In genomic region chrX:41084360-41085104, GRCh38 we compare ENCODE assay signal across 8 cellular contexts. TPM values are rescaled to one million over a fixed set of nuclear protein-coding genes. Genes with fewer than 3 reads are reported as not detected.
DNase-seq lines count a peak whose midpoint lies in the region; ATAC-seq and TF ChIP-seq lines count a peak whose summit lies in the region.

No MANE protein-coding gene starts in this region.

- no peaks in the 10 kb centered on the region for H3K9me3 ChIP-seq in HAP-1
- H3K9me3 ChIP-seq in MG63, result no peaks in the 10 kb centered on the region

- H3K36me3 Mint-ChIP-seq in natural killer cell treated with Interleukin-12 subunit alpha and Interleukin-12 subunit beta and Interleukin-15 and Interleukin-18, amount 100 ng/mL, for 72 hours, result peaks cover 4% of the 10 kb centered on the region

- peaks cover 0 to 6% of the 10 kb centered on the region in 2 donors for H3K27me3 Mint-ChIP-seq in natural killer cell treated with Interleukin-12 subunit alpha and Interleukin-12 subunit beta and Interleukin-15 and Interleukin-18, amount 100 ng/mL, for 72 hours

- H3K27ac Mint-ChIP-seq in natural killer cell treated with Interleukin-12 subunit alpha and Interleukin-12 subunit beta and Interleukin-15 and Interleukin-18, amount 100 ng/mL, for 72 hours, result peak overlapping the region; percentile 89 to 96

- H3K4me3 ChIP-seq in HAP-1, result peak overlapping the region; percentile 92
- H3K4me3 ChIP-seq in MG63, result peak overlapping the region; percentile 85
- peak overlapping the region; percentile 88 for H3K4me3 ChIP-seq in fibroblast of the aortic adventitia (ENCODE audit: low read depth, low read length)

- in situ Hi-C loops in G401 (cut with HindIII; ENCODE audit: low sequenced_read_pairs) (no loop called here), HAP-1 (cut with MboI; ENCODE audit: low sequenced_read_pairs) (loop anchor here (10.0 kb wide), 1 partner anchor 60 kb away; no protein-coding TSS in a partner anchor)

- H3K4me1 Mint-ChIP-seq in natural killer cell treated with Interleukin-12 subunit alpha and Interleukin-12 subunit beta and Interleukin-15 and Interleukin-18, amount 100 ng/mL, for 72 hours (ENCODE audit: low read depth in 2 of 2), result peaks cover 16 to 25% of the 10 kb centered on the region in 2 donors

- peak; percentile 92 for DNase-seq in G401 (ENCODE audit: low spot score)
- peak; percentile 98 to 100 for DNase-seq in HAP-1 (ENCODE audit: low spot score in 2 of 2)
- DNase-seq in MG63, result peak; percentile 95
- peak; percentile 84 to 94 for DNase-seq in SHP77 (lab: John Stamatoyannopoulos, UW)
- peak; percentile 97 for DNase-seq in activated gamma-delta T cell (lab: John Stamatoyannopoulos, UW)
- peak; percentile 96 for DNase-seq in fibroblast of the aortic adventitia (ENCODE audit: low read depth)
- peak; percentile 97 for DNase-seq in natural killer cell treated with Interleukin-12 subunit alpha and Interleukin-12 subunit beta and Interleukin-15 and Interleukin-18, amount 100 ng/mL, for 72 hours (ENCODE audit: low spot score)
- DNase-seq in stimulated activated naive CD4-positive, alpha-beta T cell treated with Interleukin-2 at 50 U/mL for 16 hours (lab: John Stamatoyannopoulos, UW), result peak; percentile 96

- H3K4me3 Mint-ChIP-seq in natural killer cell treated with Interleukin-12 subunit alpha and Interleukin-12 subunit beta and Interleukin-15 and Interleukin-18, amount 100 ng/mL, for 72 hours, result peak overlapping the region; percentile 93

- H3K27me3 ChIP-seq in HAP-1 (ENCODE audit: low read depth) (no peaks in the 10 kb centered on the region), MG63 (no peaks in the 10 kb centered on the region)

- no peaks in the 10 kb centered on the region for H3K9me3 Mint-ChIP-seq in natural killer cell treated with Interleukin-12 subunit alpha and Interleukin-12 subunit beta and Interleukin-15 and Interleukin-18, amount 100 ng/mL, for 72 hours

- peaks cover 5% of the 10 kb centered on the region for H3K4me1 ChIP-seq in HAP-1

- no peak for TF ChIP-seq CTCF in fibroblast of the aortic adventitia (IDR thresholded peaks at IDR 0.05; ENCODE audit: insufficient read depth, low read length)

- peak; percentile 85 to 88 for ATAC-seq in natural killer cell treated with Interleukin-12 subunit alpha and Interleukin-12 subunit beta and Interleukin-15 and Interleukin-18, amount 100 ng/mL, for 72 hours

- H3K36me3 ChIP-seq in HAP-1 (replicated peaks), result peaks cover 23% of the 10 kb centered on the region
- peaks cover 11% of the 10 kb centered on the region for H3K36me3 ChIP-seq in MG63

RNA-seq across cellular contexts. Expression of gene USP9X, which starts 0.7 kb away (rescaled TPM):
- 21.8 and 27.6 TPM in 2 replicates for total RNA-seq in G401 (2014; rRNA removed; shearing (Covaris generic))
- total RNA-seq in MG63 (2014; rRNA removed; shearing (Covaris generic); ENCODE audit: low replicate concordance), result 13.3 and 14.3 TPM in 2 replicates
- total RNA-seq in fibroblast of the aortic adventitia (ENCODE audit: low replicate concordance), result 99.1 and 102 TPM in 2 replicates
- 10 to 100 TPM; 48.3 to 66.5 TPM for total RNA-seq in natural killer cell treated with Interleukin-12 subunit alpha and Interleukin-12 subunit beta and Interleukin-15 and Interleukin-18, amount 100 ng/mL, for 72 hours

Comparison
In these comparisons a context has a peak if more than half of its experiments do, and no peak if none do; other contexts are left out.
1. Peak in every context shown above with its lines: DNase-seq, ATAC-seq and H3K4me3 ChIP-seq.